Comparison of ENCODE assay signal across 19 cellular contexts in genomic region chr6:137348777-137349176, GRCh38.
DNase-seq lines count a peak whose midpoint lies in the region; ATAC-seq, FAIRE-seq and TF ChIP-seq lines count a peak whose summit lies in the region.
"Had no signal": no experiment of that assay in that cellular context is flagged by ENCODE, and none has a peak within 500 bp of the region (broad histone marks: within the 10 kb centered on the region; RNA-seq: fewer than 3 reads in every experiment).

No MANE protein-coding gene starts in this region.

- H3K27me3 ChIP-seq in K562 (ENCODE audit: control insufficient read depth in 2 of 2, insufficient read depth in 2 of 2, low read length in 2 of 2) (peaks cover 0 to 5% of the 10 kb centered on the region in 2 experiments; a peak in 4 of 5 replicates), layer of hippocampus (ENCODE audit: control insufficient read depth, insufficient read depth, low read length) (no peaks in the 10 kb centered on the region)
- H3K27me3 ChIP-seq in CD8-positive, alpha-beta memory T cell (ENCODE audit: insufficient read depth, low read length, poor library complexity, severe bottlenecking) = no peaks in the 10 kb centered on the region

- TF ChIP-seq RAD21 in K562 (CRISPR knock-in tag; conservative IDR thresholded peaks at IDR 0.05 in 1 of 2, IDR thresholded peaks at IDR 0.05 in 1 of 2) = no peak

- no peak overlapping the region for H3K27ac Mint-ChIP-seq in CD8-positive, alpha-beta memory T cell
- H3K27ac Mint-ChIP-seq: CD4-positive, alpha-beta T cell had no signal

- TF ChIP-seq POLR2A in K562 (conservative IDR thresholded peaks at IDR 0.05) = no peak

- POLR2A ChIA-PET in OCI-LY7 (lab: Charles Lee) (interaction anchor here (0.9 to 3.1 kb wide), 7 partner anchors 11 to 127 kb away, joined by 3 to 11 read pairs (median 4); no protein-coding TSS in a partner anchor), K562 (lab: Yijun Ruan, JAX) (interaction anchor here (0.5 to 1.4 kb wide), 3 partner anchors 9 to 306 kb away, joined by 3 to 4 read pairs (median 3); no protein-coding TSS in a partner anchor)
- POLR2A ChIA-PET in CD8-positive, alpha-beta memory T cell (lab: Charles Lee) = interaction anchor here (0.6 kb wide), 1 partner anchor 260 kb away, joined by 3 read pairs; no protein-coding TSS in a partner anchor

- no peaks in the 10 kb centered on the region for H3K79me2 ChIP-seq in OCI-LY7 (ENCODE audit: insufficient read depth, low read depth, low read length)
- H3K79me2 ChIP-seq in K562 (ENCODE audit: control insufficient read depth, insufficient read depth, low read length) = no peaks in the 10 kb centered on the region

- 9% methylated on average over 3 of the region's 3 CpGs for WGBS in K562 (ENCODE audit: insufficient coverage, low coverage, missing lambda C conversion rate)

- H3K9me3 ChIP-seq in OCI-LY7 (ENCODE audit: low read length) (no peaks in the 10 kb centered on the region), K562 (replicated peaks; ENCODE audit: control insufficient read depth, insufficient read depth, low read depth, low read length) (no peaks in the 10 kb centered on the region)
- no peaks in the 10 kb centered on the region for H3K9me3 ChIP-seq in CD8-positive, alpha-beta memory T cell (ENCODE audit: low read length)
- H3K9me3 ChIP-seq: BE2C, HAP-1 had no signal

- H3K27me3 Mint-ChIP-seq in CD8-positive, alpha-beta memory T cell = no peaks in the 10 kb centered on the region
- H3K27me3 Mint-ChIP-seq: CD4-positive, alpha-beta T cell had no signal

- H3K27ac ChIP-seq in OCI-LY7 (ENCODE audit: low read depth, low read length, poor library complexity, severe bottlenecking) = no peak overlapping the region
- no peak overlapping the region for H3K27ac ChIP-seq in K562 (ENCODE audit: extremely low read depth, low read depth, low read length)
- H3K27ac ChIP-seq in layer of hippocampus (ENCODE audit: low read depth, low read length) = peak overlapping the region; percentile 93
- H3K27ac ChIP-seq in CD8-positive, alpha-beta memory T cell (ENCODE audit: low read depth, low read length) = no peak overlapping the region
- H3K27ac ChIP-seq: C4-2B, GM23248, HL-60 had no signal

- H3K9ac ChIP-seq in K562 (ENCODE audit: insufficient read depth in 1 of 2, low read depth in 2 of 2, low read length in 2 of 2) = no peak overlapping the region
- H3K9ac ChIP-seq: GM23248 had no signal

- no peaks in the 10 kb centered on the region for H4K20me1 ChIP-seq in OCI-LY7 (ENCODE audit: insufficient read depth, low read length)
- no peaks in the 10 kb centered on the region for H4K20me1 ChIP-seq in K562 (replicated peaks; ENCODE audit: control insufficient read depth, insufficient read depth, low read length)

- no peak for DNase-seq in OCI-LY7 (ENCODE audit: low spot score)
- DNase-seq in K562 (ENCODE audit: extremely low read depth in 1 of 4, low spot score in 3 of 4) = no peak
- DNase-seq in CD8-positive, alpha-beta memory T cell = no peak
- DNase-seq in pons (ENCODE audit: low spot score) = no peak
- DNase-seq: ACHN; BE2C; CD4-positive, alpha-beta T cell; DMS79 treated with DMSO at 0.1 percent for 48 hours; GF-D8; GM23248; IMR-90; KBM-7 had no signal

- no peaks in the 10 kb centered on the region for H3K36me3 Mint-ChIP-seq in CD8-positive, alpha-beta memory T cell

- ATAC-seq in K562 = no peak
- no peak for ATAC-seq in HG03280 (IDR thresholded peaks at IDR 0.05; ENCODE audit: unreplicated experiment)

- TF ChIP-seq CTCF in OCI-LY7 (conservative IDR thresholded peaks at IDR 0.05; ENCODE audit: low read length) = no peak
- TF ChIP-seq CTCF in K562 (IDR thresholded peaks at IDR 0.05 in 2 of 3, conservative IDR thresholded peaks at IDR 0.05 in 1 of 3; ENCODE audit: insufficient read depth in 2 of 3, low read depth in 1 of 3, low read length in 3 of 3) = no peak

- CTCF ChIA-PET in OCI-LY7 (lab: Charles Lee; ENCODE audit: unreplicated experiment) = interaction anchor here (0.8 to 1.2 kb wide), 2 partner anchors 228 to 241 kb away, joined by 3 to 4 read pairs; no protein-coding TSS in a partner anchor
- CTCF ChIA-PET in K562 (lab: Yijun Ruan, JAX; ENCODE audit: low intra/inter-chr PET ratio) = no interaction called here
- CTCF ChIA-PET in CD8-positive, alpha-beta memory T cell (lab: Charles Lee) = interaction anchor here (2.0 kb wide), 1 partner anchor 67 kb away, joined by 9 read pairs; no protein-coding TSS in a partner anchor

- BruUV-seq in OCI-LY7 (replicated peaks; lab: Mats Ljungman, UMichigan) = no TSS peak
- no TSS peak for BruUV-seq in K562 (replicated peaks; lab: Mats Ljungman, UMichigan)

- in situ Hi-C loops in K562 (cut with MboI) = no loop called here

- H2AFZ ChIP-seq in OCI-LY7 (ENCODE audit: low read length) (peak overlapping the region; percentile 69), K562 (ENCODE audit: low read depth, low read length) (no peak overlapping the region)
- H2AFZ ChIP-seq: GM23248 had no signal

- H3K4me2 ChIP-seq in OCI-LY7 (ENCODE audit: low read length) = no peak overlapping the region
- no peak overlapping the region for H3K4me2 ChIP-seq in K562 (ENCODE audit: insufficient read depth, low read length)

- no peaks in the 10 kb centered on the region for H3K9me1 ChIP-seq in K562 (ENCODE audit: control insufficient read depth, insufficient read depth, low read length)

- intact Hi-C loops in OCI-LY7 (cut with micrococcal nuclease; ENCODE audit: unreplicated experiment) (no loop called here), K562 (cut with micrococcal nuclease) (no loop called here)

- no peaks in the 10 kb centered on the region for H3K9me2 ChIP-seq in OCI-LY7 (ENCODE audit: insufficient read depth, low read length)

- no peaks in the 10 kb centered on the region for H3K36me3 ChIP-seq in OCI-LY7 (ENCODE audit: insufficient read depth, low read length)
- H3K36me3 ChIP-seq in K562 (ENCODE audit: control insufficient read depth, insufficient read depth, low read length) = no peaks in the 10 kb centered on the region
- no peaks in the 10 kb centered on the region for H3K36me3 ChIP-seq in CD8-positive, alpha-beta memory T cell (ENCODE audit: insufficient read depth, low read length)
- H3K36me3 ChIP-seq: BE2C, HAP-1 had no signal

- TF ChIP-seq EP300 in K562 (IDR thresholded peaks at IDR 0.05; ENCODE audit: low read length) = no peak

- no peak for FAIRE-seq in K562 (lab: Jason Lieb, UNC)
- FAIRE-seq: A204.1, GM19239 had no signal

- H3K4me3 ChIP-seq in OCI-LY7 (ENCODE audit: low read depth, low read length, poor library complexity, severe bottlenecking) = no peak overlapping the region
- no peak overlapping the region for H3K4me3 ChIP-seq in K562
- H3K4me3 ChIP-seq in CD8-positive, alpha-beta memory T cell (ENCODE audit: low read length) = no peak overlapping the region
- H3K4me3 ChIP-seq: GM23248, HAP-1 had no signal

- H3K9me3 Mint-ChIP-seq in CD8-positive, alpha-beta memory T cell = no peaks in the 10 kb centered on the region
- H3K9me3 Mint-ChIP-seq: CD4-positive, alpha-beta T cell had no signal

- H3K4me1 Mint-ChIP-seq in CD8-positive, alpha-beta memory T cell = peaks cover 14 to 23% (median 20%) of the 10 kb centered on the region in 3 donors

- peaks cover 40% of the 10 kb centered on the region for H3K4me1 ChIP-seq in OCI-LY7 (ENCODE audit: insufficient read depth, low read length, poor library complexity, severe bottlenecking)
- H3K4me1 ChIP-seq in K562 (replicated peaks in 1 of 2; ENCODE audit: control insufficient read depth in 2 of 2, insufficient read depth in 2 of 2, low read length in 2 of 2) = no peaks in the 10 kb centered on the region
- peaks cover 11% of the 10 kb centered on the region for H3K4me1 ChIP-seq in CD8-positive, alpha-beta memory T cell (ENCODE audit: insufficient read depth, low read length)
- H3K4me1 ChIP-seq: BE2C had no signal

- H3K4me3 Mint-ChIP-seq in CD8-positive, alpha-beta memory T cell = no peak overlapping the region
- H3K4me3 Mint-ChIP-seq: CD4-positive, alpha-beta T cell had no signal

TF ChIP-seq in K562, 482 proteins besides CTCF, POLR2A, EP300 and RAD21:
- TF ChIP-seq EGR1 (conservative IDR thresholded peaks at IDR 0.05) = no peak
- TF ChIP-seq RBM25 (IDR thresholded peaks at IDR 0.05; ENCODE audit: low read depth, low read length, severe bottlenecking) = peak; percentile 14
